ENCODE assay signal across 1 cellular context in the genomic region with DNA sequence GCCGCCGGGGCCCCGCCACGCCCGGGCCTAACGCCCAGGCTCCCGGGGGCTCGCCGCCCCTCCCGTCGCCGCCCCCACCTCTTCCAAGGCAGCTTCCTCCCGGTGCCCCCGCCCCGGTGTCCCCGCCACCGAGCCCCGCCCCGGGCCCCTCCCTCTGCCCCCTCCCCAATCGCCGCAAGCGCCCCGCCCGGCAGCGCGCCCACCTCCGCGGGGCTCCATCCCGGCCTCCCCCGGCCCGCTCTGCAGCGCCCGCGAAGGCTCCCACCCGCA.
A peak's percentile ranks its signal among the peaks of the same experiment; 100 is the strongest.
TF ChIP-seq lines count a peak whose summit lies in the region.

No MANE protein-coding gene starts in this region.

TF ChIP-seq in K562, 482 proteins besides CTCF, POLR2A, EP300 and RAD21:
- no peak for TF ChIP-seq HDAC1 (IDR thresholded peaks at IDR 0.05)
- no peak for TF ChIP-seq XRCC3 (IDR thresholded peaks at IDR 0.05)
- no peak for TF ChIP-seq EP400 (IDR thresholded peaks at IDR 0.05)
- 0 out of 2 replicates have a peak, but pooled peaks have one; percentile 54 for TF ChIP-seq PHF8 (IDR thresholded peaks at IDR 0.05; ENCODE audit: borderline replicate concordance, low read length)
- TF ChIP-seq ZC3H8 (IDR thresholded peaks at IDR 0.05): no peak
- peak; percentile 66; the same call in 1 of the 2 replicates for TF ChIP-seq ZBTB7A (IDR thresholded peaks at IDR 0.05; ENCODE audit: borderline replicate concordance, control insufficient read depth, low read depth, low read length)
- TF ChIP-seq SIN3B (IDR thresholded peaks at IDR 0.05; ENCODE audit: low read depth): no peak
- no peak for TF ChIP-seq PBX2 (CRISPR knock-in tag; IDR thresholded peaks at IDR 0.05; ENCODE audit: low read depth)
- TF ChIP-seq PBX2 (tag; conservative IDR thresholded peaks at IDR 0.05; ENCODE audit: low read depth): no peak
- peak; percentile 10 for TF ChIP-seq TAF1 (IDR thresholded peaks at IDR 0.05; ENCODE audit: control insufficient read depth, extremely low read depth, insufficient read depth, low read length, severe bottlenecking)
- TF ChIP-seq ZKSCAN1 (IDR thresholded peaks at IDR 0.05; ENCODE audit: low read depth, low read length): no peak
- no peak for TF ChIP-seq ARID3B (CRISPR knock-in tag; IDR thresholded peaks at IDR 0.05; ENCODE audit: borderline replicate concordance)
- TF ChIP-seq, protein P1, sequence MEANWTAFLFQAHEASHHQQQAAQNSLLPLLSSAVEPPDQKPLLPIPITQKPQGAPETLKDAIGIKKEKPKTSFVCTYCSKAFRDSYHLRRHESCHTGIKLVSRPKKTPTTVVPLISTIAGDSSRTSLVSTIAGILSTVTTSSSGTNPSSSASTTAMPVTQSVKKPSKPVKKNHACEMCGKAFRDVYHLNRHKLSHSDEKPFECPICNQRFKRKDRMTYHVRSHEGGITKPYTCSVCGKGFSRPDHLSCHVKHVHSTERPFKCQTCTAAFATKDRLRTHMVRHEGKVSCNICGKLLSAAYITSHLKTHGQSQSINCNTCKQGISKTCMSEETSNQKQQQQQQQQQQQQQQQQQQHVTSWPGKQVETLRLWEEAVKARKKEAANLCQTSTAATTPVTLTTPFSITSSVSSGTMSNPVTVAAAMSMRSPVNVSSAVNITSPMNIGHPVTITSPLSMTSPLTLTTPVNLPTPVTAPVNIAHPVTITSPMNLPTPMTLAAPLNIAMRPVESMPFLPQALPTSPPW (CRISPR knock-in tag; IDR thresholded peaks at IDR 0.05): peak; percentile 94; the same call in 1 of the 2 replicates
